In genomic region chr18:79526468-79527460, GRCh38 we compare ENCODE assay signal across 11 cellular contexts.
DNase-seq lines count a peak whose midpoint lies in the region; ATAC-seq, FAIRE-seq and TF ChIP-seq lines count a peak whose summit lies in the region.
"Had no signal": no experiment of that assay in that cellular context is flagged by ENCODE, and none has a peak within 500 bp of the region (broad histone marks: within the 10 kb centered on the region; RNA-seq: fewer than 3 reads in every experiment).

No MANE protein-coding gene starts in this region.

- ATAC-seq in heart left ventricle (peak; percentile 17 to 83 (median 54)), sciatic nerve (peak; percentile 4), GM21447 (IDR thresholded peaks at IDR 0.05; ENCODE audit: unreplicated experiment) (no peak)
- ATAC-seq: Panc1 had no signal

- TF ChIP-seq CTCF in VCaP (conservative IDR thresholded peaks at IDR 0.05), result no peak
- no peak for TF ChIP-seq CTCF in heart left ventricle (IDR thresholded peaks at IDR 0.05)

- no peak for FAIRE-seq in GM12892 (lab: Jason Lieb, UNC)
- FAIRE-seq: islet of Langerhans had no signal

- H3K27me3 ChIP-seq in heart left ventricle, result peaks cover 0 to 5% (median 0%) of the 10 kb centered on the region in 9 donors

- peak; percentile 7 for DNase-seq in SKM-1 (lab: John Stamatoyannopoulos, UW; ENCODE audit: unreplicated experiment)
- DNase-seq in SKM-1 treated with dmso at 0.1 percent for 144 hours (lab: John Stamatoyannopoulos, UW; ENCODE audit: unreplicated experiment), result no peak
- peak; percentile 44 to 74 (median 49) for DNase-seq in heart left ventricle
- DNase-seq in sciatic nerve (ENCODE audit: low spot score), result peak; percentile 60
- no peak for DNase-seq in cerebellar cortex (ENCODE audit: low spot score)
- no peak for DNase-seq in GM12892 (ENCODE audit: insufficient read length)

- peaks cover 0 to 23% (median 11%) of the 10 kb centered on the region in 9 donors for H3K36me3 ChIP-seq in heart left ventricle

- intact Hi-C loops in heart left ventricle (cut with DNase I), result loop anchor here in 8 of 10 donors (2.0 to 5.0 kb wide), 4 partner anchors 68 to 129 kb away; partner anchors contain the start of gene NFATC1 (in 5 of the 8)
- intact Hi-C loops in sciatic nerve (cut with DNase I), result loop anchor here (5.0 kb wide), 2 partner anchors 129 to 144 kb away; partner anchors contain the start of gene NFATC1

- peaks cover 0 to 31% (median 12%) of the 10 kb centered on the region in 12 donors for H3K4me1 ChIP-seq in heart left ventricle
- H3K4me1 ChIP-seq: parathyroid adenoma had no signal

- TF ChIP-seq POLR2A in heart left ventricle (IDR thresholded peaks at IDR 0.05), result no peak
- TF ChIP-seq POLR2A in GM12892 (IDR thresholded peaks at IDR 0.05; ENCODE audit: low read depth, low read length), result no peak

- WGBS in heart left ventricle, 4 donors, result 54 to 75% (median 71%) methylated on average over 34 to 44 of the region's 44 CpGs

- H3K27ac ChIP-seq in VCaP, result peak overlapping the region; percentile 41; the same call in 1 of the 2 replicates
- peak overlapping the region in 6 of 12 donors; percentile 8 to 47 (median 35) for H3K27ac ChIP-seq in heart left ventricle
- H3K27ac ChIP-seq: parathyroid adenoma had no signal

- no peaks in the 10 kb centered on the region for H3K9me3 ChIP-seq in heart left ventricle

- H3K4me3 ChIP-seq in heart left ventricle, result peak overlapping the region in 1 of 12 donors; percentile 7

Comparison
In these comparisons a context has a peak if more than half of its experiments do, and no peak if none do; other contexts are left out.
1. DNase-seq: peak in SKM-1 (single experiment), heart left ventricle (5 of 5) and sciatic nerve (single experiment); none in SKM-1 treated with dmso at 0.1 percent for 144 hours (single experiment), cerebellar cortex (single experiment) and GM12892 (single experiment).